8 cellular contexts compared by ENCODE assay signal in genomic region chr7:1875390-1876199, GRCh38.
DNase-seq lines count a peak whose midpoint lies in the region; ATAC-seq and TF ChIP-seq lines count a peak whose summit lies in the region.
"Not testable (repeated sequence)": the region's sequence is repeated elsewhere in the genome, so short reads cannot be mapped to it uniquely, and the experiment has no call there.

No MANE protein-coding gene starts in this region.

- not testable (repeated sequence) for H3K4me3 ChIP-seq in NB4 (ENCODE audit: low read depth, low read length); Panc1 (ENCODE audit: low read depth in 2 of 2, low read length in 2 of 2); colonic mucosa

- H3K9me3 Mint-ChIP-seq in natural killer cell treated with Interleukin-12 subunit alpha and Interleukin-12 subunit beta and Interleukin-15 and Interleukin-18, amount 100 ng/mL, for 72 hours = not testable (repeated sequence)

- TF ChIP-seq CTCF in NB4 (IDR thresholded peaks at IDR 0.05; ENCODE audit: low read depth, low read length); Panc1 (IDR thresholded peaks at IDR 0.05): not testable (repeated sequence)
- TF ChIP-seq CTCF in colonic mucosa (IDR thresholded peaks at IDR 0.05) = peak; percentile 19

- not testable (repeated sequence) for H3K4me1 ChIP-seq in Panc1 (ENCODE audit: control insufficient read depth, insufficient read depth, low read length); colonic mucosa

- not testable (repeated sequence) for H3K27me3 Mint-ChIP-seq in natural killer cell treated with Interleukin-12 subunit alpha and Interleukin-12 subunit beta and Interleukin-15 and Interleukin-18, amount 100 ng/mL, for 72 hours

- H3K27me3 ChIP-seq in Panc1 (ENCODE audit: control insufficient read depth, insufficient read depth, low read length); colonic mucosa: not testable (repeated sequence)

- not testable (repeated sequence) for TF ChIP-seq POLR2A in NB4 (IDR thresholded peaks at IDR 0.05; ENCODE audit: extremely low read depth, insufficient read length)

- CTCF ChIA-PET in Panc1 (lab: Charles Lee) = not testable (repeated sequence)

- POLR2A ChIA-PET in Panc1 (lab: Charles Lee) = not testable (repeated sequence)

- peaks cover 13% of the 10 kb centered on the region for H3K9me3 ChIP-seq in Panc1 (ENCODE audit: control insufficient read depth, insufficient read depth, low read depth, low read length)
- not testable (repeated sequence) for H3K9me3 ChIP-seq in colonic mucosa

- not testable (repeated sequence) for H3K4me3 Mint-ChIP-seq in natural killer cell treated with Interleukin-12 subunit alpha and Interleukin-12 subunit beta and Interleukin-15 and Interleukin-18, amount 100 ng/mL, for 72 hours

- not testable (repeated sequence) for H3K27ac Mint-ChIP-seq in natural killer cell treated with Interleukin-12 subunit alpha and Interleukin-12 subunit beta and Interleukin-15 and Interleukin-18, amount 100 ng/mL, for 72 hours

- BruUV-seq in Panc1 (replicated peaks; lab: Mats Ljungman, UMichigan) = not testable (repeated sequence)

- H3K9ac ChIP-seq in colonic mucosa (ENCODE audit: low read depth in 2 of 2, low read length in 2 of 2) = not testable (repeated sequence)

- DNase-seq in COLO668 (lab: John Stamatoyannopoulos, UW; ENCODE audit: unreplicated experiment) (peak; percentile 89), NB4 (ENCODE audit: low read depth) (peak; percentile 39), colonic mucosa (peak; percentile 70)
- DNase-seq in Panc1 (ENCODE audit: low read depth, low spot score); left ventricle myocardium superior; natural killer cell treated with Interleukin-12 subunit alpha and Interleukin-12 subunit beta and Interleukin-15 and Interleukin-18, amount 100 ng/mL, for 72 hours (ENCODE audit: low spot score); stimulated activated naive CD8-positive, alpha-beta T cell treated with anti-CD3 and anti-CD28 coated beads, Interleukin-15, Interleukin-2, amounts not matched to agents 100 U/mL and 50 U/mL, for 24 hours: not testable (repeated sequence)
- peak; percentile 33 for DNase-seq in activated T-cell treated with anti-CD3 and anti-CD28 coated beads, Interleukin-2, amount 50 U/mL, for 1 hour

- not testable (repeated sequence) for H3K4me1 Mint-ChIP-seq in natural killer cell treated with Interleukin-12 subunit alpha and Interleukin-12 subunit beta and Interleukin-15 and Interleukin-18, amount 100 ng/mL, for 72 hours (ENCODE audit: low read depth in 2 of 2)

- not testable (repeated sequence) for H3K36me3 ChIP-seq in Panc1 (ENCODE audit: control insufficient read depth, insufficient read depth, low read length); colonic mucosa

- in situ Hi-C loops in Panc1 (cut with HindIII; ENCODE audit: low pct_unique_long_range_greater_than_20kb, low sequenced_read_pairs) = not testable (repeated sequence)

- not testable (repeated sequence) for H3K27ac ChIP-seq in Panc1 (ENCODE audit: low read length); colonic mucosa

- intact Hi-C loops in Panc1 (cut with micrococcal nuclease; ENCODE audit: unreplicated experiment); colonic mucosa (cut with DNase I); left ventricle myocardium superior (cut with micrococcal nuclease): not testable (repeated sequence)

- ATAC-seq in Panc1 (peak; percentile 88), left ventricle myocardium superior (peak; percentile 88)
- ATAC-seq in natural killer cell treated with Interleukin-12 subunit alpha and Interleukin-12 subunit beta and Interleukin-15 and Interleukin-18, amount 100 ng/mL, for 72 hours = peak; percentile 67 to 88
- peak; percentile 91 for ATAC-seq in stimulated activated naive CD8-positive, alpha-beta T cell treated with anti-CD3 and anti-CD28 coated beads, Interleukin-15, Interleukin-2, amounts not matched to agents 100 U/mL and 50 U/mL, for 24 hours

- not testable (repeated sequence) for H3K36me3 Mint-ChIP-seq in natural killer cell treated with Interleukin-12 subunit alpha and Interleukin-12 subunit beta and Interleukin-15 and Interleukin-18, amount 100 ng/mL, for 72 hours
